2 cellular contexts compared by ENCODE assay signal in the genomic region with DNA sequence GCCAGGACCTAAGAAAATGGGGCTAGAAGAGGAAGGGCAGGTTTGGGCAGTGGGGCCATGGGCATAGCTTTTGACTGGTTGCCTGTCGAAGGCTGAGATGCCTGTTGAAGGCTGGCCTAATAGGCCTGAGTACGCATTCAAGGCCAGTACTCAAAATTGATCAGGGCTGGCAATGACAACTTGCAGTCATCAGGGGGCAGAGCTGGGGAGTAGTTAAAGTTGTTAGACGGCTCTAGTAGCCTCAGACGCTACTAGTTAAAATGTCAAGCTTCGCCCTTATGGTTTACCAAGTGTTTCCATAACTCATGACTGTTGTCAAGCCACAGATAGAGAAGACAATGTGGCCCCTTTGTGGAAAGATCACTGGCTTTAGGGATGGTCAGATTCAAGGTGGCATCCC.
TF ChIP-seq lines count a peak whose summit lies in the region.

No MANE protein-coding gene starts in this region.

TF ChIP-seq in IMR-90, 13 proteins besides CTCF, POLR2A, EP300 and RAD21:
- TF ChIP-seq MAZ (IDR thresholded peaks at IDR 0.05; ENCODE audit: borderline replicate concordance, low read depth, low read length) = no peak
- TF ChIP-seq CHD1 (IDR thresholded peaks at IDR 0.05; ENCODE audit: low read depth, low read length) = no peak
- no peak for TF ChIP-seq RFX5 (IDR thresholded peaks at IDR 0.05; ENCODE audit: low read depth, low read length)
- TF ChIP-seq NFE2L2 (IDR thresholded peaks at IDR 0.05; ENCODE audit: low read depth, low read length) = no peak
- no peak for TF ChIP-seq FOS (IDR thresholded peaks at IDR 0.05; ENCODE audit: low read depth, low read length)
- TF ChIP-seq MXI1 (IDR thresholded peaks at IDR 0.05; ENCODE audit: borderline replicate concordance, low read depth, low read length) = no peak
- no peak for TF ChIP-seq MAFK (IDR thresholded peaks at IDR 0.05; ENCODE audit: low read depth, low read length)
- no peak for TF ChIP-seq ELK1 (IDR thresholded peaks at IDR 0.05; ENCODE audit: borderline replicate concordance, low read depth, low read length)
- TF ChIP-seq, protein P1, sequence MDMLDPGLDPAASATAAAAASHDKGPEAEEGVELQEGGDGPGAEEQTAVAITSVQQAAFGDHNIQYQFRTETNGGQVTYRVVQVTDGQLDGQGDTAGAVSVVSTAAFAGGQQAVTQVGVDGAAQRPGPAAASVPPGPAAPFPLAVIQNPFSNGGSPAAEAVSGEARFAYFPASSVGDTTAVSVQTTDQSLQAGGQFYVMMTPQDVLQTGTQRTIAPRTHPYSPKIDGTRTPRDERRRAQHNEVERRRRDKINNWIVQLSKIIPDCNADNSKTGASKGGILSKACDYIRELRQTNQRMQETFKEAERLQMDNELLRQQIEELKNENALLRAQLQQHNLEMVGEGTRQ (IDR thresholded peaks at IDR 0.05; ENCODE audit: low read depth, low read length) = no peak
- TF ChIP-seq BHLHE40 (IDR thresholded peaks at IDR 0.05; ENCODE audit: low read depth, low read length) = no peak
- no peak for TF ChIP-seq CEBPB (IDR thresholded peaks at IDR 0.05; ENCODE audit: low read depth, low read length)
- TF ChIP-seq SMC3 (IDR thresholded peaks at IDR 0.05; ENCODE audit: low read depth, low read length) = no peak
- TF ChIP-seq RCOR1 (IDR thresholded peaks at IDR 0.05; ENCODE audit: insufficient replicate concordance, low read length) = no peak

TF ChIP-seq in H1, 55 proteins besides CTCF, POLR2A, EP300 and RAD21:
- TF ChIP-seq SUZ12 (IDR thresholded peaks at IDR 0.05; ENCODE audit: low read length) (no peak), BACH1 (IDR thresholded peaks at IDR 0.05; ENCODE audit: low read length) (no peak), SP4 (IDR thresholded peaks at IDR 0.05; ENCODE audit: low read length) (no peak), CHD7 (IDR thresholded peaks at IDR 0.05; ENCODE audit: insufficient replicate concordance, low read length) (no peak), ZNF274 (IDR thresholded peaks at IDR 0.05; ENCODE audit: borderline replicate concordance, extremely low read depth, low read length) (no peak), FOSL1 (IDR thresholded peaks at IDR 0.05; ENCODE audit: insufficient read depth, low read depth, low read length) (no peak), SRF (IDR thresholded peaks at IDR 0.05; ENCODE audit: low read depth, low read length) (no peak), ASH2L (IDR thresholded peaks at IDR 0.05; ENCODE audit: low read length) (no peak), SP2 (IDR thresholded peaks at IDR 0.05; ENCODE audit: low read length) (no peak), HDAC6 (IDR thresholded peaks at IDR 0.05; ENCODE audit: low read depth, low read length) (no peak), RFX5 (IDR thresholded peaks at IDR 0.05; ENCODE audit: borderline replicate concordance, low read depth, low read length) (no peak), JUN (IDR thresholded peaks at IDR 0.05; ENCODE audit: low read depth, low read length) (no peak), SIN3A (conservative IDR thresholded peaks at IDR 0.05 in 1 of 2, IDR thresholded peaks at IDR 0.05 in 1 of 2; ENCODE audit: low read depth in 1 of 2, low read length in 2 of 2) (no peak), POLR2AphosphoS5 (IDR thresholded peaks at IDR 0.05; ENCODE audit: low read depth, low read length) (no peak)
- TF ChIP-seq, protein P2, sequence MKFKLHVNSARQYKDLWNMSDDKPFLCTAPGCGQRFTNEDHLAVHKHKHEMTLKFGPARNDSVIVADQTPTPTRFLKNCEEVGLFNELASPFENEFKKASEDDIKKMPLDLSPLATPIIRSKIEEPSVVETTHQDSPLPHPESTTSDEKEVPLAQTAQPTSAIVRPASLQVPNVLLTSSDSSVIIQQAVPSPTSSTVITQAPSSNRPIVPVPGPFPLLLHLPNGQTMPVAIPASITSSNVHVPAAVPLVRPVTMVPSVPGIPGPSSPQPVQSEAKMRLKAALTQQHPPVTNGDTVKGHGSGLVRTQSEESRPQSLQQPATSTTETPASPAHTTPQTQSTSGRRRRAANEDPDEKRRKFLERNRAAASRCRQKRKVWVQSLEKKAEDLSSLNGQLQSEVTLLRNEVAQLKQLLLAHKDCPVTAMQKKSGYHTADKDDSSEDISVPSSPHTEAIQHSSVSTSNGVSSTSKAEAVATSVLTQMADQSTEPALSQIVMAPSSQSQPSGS (IDR thresholded peaks at IDR 0.05; ENCODE audit: low read length) = no peak
